1 cellular context compared by ENCODE assay signal in the genomic region with DNA sequence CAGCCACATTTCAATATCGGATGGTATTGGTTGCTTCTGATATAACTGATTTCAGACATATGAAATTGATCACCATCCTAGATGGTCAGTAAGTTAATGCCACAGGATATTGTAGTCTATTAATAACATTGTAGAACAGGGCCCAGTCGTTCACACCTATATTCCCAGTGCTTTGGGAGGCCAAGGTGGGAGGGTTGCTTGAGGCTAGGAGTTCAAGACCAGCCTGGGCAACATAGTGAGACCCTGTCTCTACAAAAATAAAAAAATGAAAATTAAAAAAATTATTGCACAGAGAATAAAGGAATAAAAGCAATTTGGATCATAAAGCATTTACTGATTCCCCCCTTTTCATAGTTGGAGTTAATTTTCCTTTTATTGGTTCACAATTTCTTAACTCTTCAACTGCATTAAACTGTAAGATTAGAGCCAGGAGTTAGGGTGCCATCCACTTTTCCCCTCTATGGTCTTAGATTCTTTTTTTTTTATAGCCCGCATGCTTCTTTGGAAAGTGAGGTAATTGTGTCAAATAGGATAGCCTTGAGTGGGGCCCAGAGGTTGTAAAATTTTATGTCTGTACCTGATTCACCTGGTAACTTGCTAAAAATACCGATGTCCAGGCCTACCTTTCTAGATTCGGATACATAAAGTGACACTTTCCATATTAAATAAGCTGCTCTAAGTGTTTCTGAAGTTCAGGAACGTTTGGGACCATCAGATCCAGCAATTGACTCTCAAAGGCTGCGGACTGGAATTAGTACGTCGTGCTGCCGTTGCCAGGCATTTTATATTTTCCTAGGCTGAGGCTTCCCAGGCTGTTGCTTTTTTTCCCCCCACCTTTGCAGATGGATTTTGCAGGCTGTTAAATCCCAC.
TF ChIP-seq lines count a peak whose summit lies in the region.

No MANE protein-coding gene starts in this region.

TF ChIP-seq in HepG2, 621 proteins besides CTCF, POLR2A, EP300 and RAD21:
- TF ChIP-seq SIX1 (CRISPR knock-in tag; IDR thresholded peaks at IDR 0.05; ENCODE audit: borderline replicate concordance) (0 out of 2 replicates have a peak, but pooled peaks have one; percentile 12), ZBTB4 (CRISPR knock-in tag; IDR thresholded peaks at IDR 0.05; ENCODE audit: borderline replicate concordance) (no peak), ZNF576 (CRISPR knock-in tag; IDR thresholded peaks at IDR 0.05) (no peak), FOXO1 (CRISPR knock-in tag; IDR thresholded peaks at IDR 0.05) (no peak), MYPOP (CRISPR knock-in tag; IDR thresholded peaks at IDR 0.05) (no peak)
